1 cellular context compared by ENCODE assay signal in genomic region chr2:52428224-52428623, GRCh38.
TF ChIP-seq lines count a peak whose summit lies in the region.

No MANE protein-coding gene starts in this region.

TF ChIP-seq in H1, 55 proteins besides CTCF, POLR2A, EP300 and RAD21:
- TF ChIP-seq SP4 (IDR thresholded peaks at IDR 0.05; ENCODE audit: low read length) (no peak), TBP (IDR thresholded peaks at IDR 0.05; ENCODE audit: low read depth, low read length) (no peak), GTF2F1 (IDR thresholded peaks at IDR 0.05; ENCODE audit: borderline replicate concordance, low read depth, low read length) (no peak), MAX (IDR thresholded peaks at IDR 0.05) (no peak)
